ENCODE assay signal across 32 cellular contexts in the genomic region with DNA sequence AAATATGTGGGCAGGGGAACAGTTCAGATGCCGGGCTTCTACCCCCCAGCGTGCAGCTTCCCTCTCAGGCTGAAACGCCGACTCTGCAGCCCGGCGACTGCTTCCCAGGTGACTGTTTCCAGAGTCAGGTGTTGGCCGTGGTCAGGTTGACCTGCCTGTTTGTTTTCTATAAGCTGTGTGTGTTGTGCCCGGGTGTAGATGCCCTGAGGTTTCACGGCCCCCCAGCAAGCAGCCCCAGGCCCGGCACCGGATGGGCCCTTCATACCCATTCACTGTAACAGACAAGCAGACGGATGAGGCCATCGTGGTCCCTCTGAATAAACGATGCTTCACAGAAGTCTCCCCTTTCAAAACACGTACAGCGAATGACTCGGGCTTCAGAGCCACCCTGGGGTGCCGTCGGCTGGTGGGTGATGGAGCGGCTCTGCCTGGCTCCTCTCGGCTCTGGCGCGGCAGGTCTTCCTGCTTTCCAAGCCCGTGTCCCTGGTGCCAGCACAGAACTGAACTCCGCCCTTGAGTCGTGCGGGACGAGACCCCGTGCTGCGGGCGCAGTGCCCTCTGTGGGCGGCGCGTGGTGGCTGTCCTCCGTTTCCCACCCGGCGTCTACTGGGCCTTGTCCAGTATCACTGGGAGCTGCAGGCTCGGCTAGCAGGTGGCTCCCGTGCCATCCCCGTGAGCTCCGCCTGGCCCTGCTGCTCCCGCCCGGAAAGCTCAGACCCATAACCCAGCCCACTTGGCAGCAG. TPM values are rescaled to one million over a fixed set of nuclear protein-coding genes. Genes with fewer than 3 reads are reported as not detected.
DNase-seq lines count a peak whose midpoint lies in the region; ATAC-seq and TF ChIP-seq lines count a peak whose summit lies in the region.
"Had no signal": no experiment of that assay in that cellular context is flagged by ENCODE, and none has a peak within 500 bp of the region (broad histone marks: within the 10 kb centered on the region; RNA-seq: fewer than 3 reads in every experiment).

No MANE protein-coding gene starts in this region.

- H3K36me3 ChIP-seq in upper lobe of right lung: no peaks in the 10 kb centered on the region
- H3K36me3 ChIP-seq: breast epithelium, colonic mucosa, esophagus muscularis mucosa, pancreas, right atrium auricular region, thyroid gland had no signal

- no peaks in the 10 kb centered on the region for H3K4me1 Mint-ChIP-seq in activated naive CD8-positive, alpha-beta T cell treated with anti-CD3 and anti-CD28 coated beads, Interleukin-2, amount 10 ng/mL, durations not matched to agents 7 days and 5 days
- no peaks in the 10 kb centered on the region for H3K4me1 Mint-ChIP-seq in activated naive CD8-positive, alpha-beta T cell treated with anti-CD3 and anti-CD28 coated beads, Interleukin-2, amount 50 U/mL, for 24 hours
- H3K4me1 Mint-ChIP-seq: immature natural killer cell had no signal

- DNase-seq in activated naive CD8-positive, alpha-beta T cell treated with anti-CD3 and anti-CD28 coated beads, Interleukin-2, amount 10 ng/mL, durations not matched to agents 7 days and 5 days: peak; percentile 8
- DNase-seq in activated naive CD8-positive, alpha-beta T cell treated with anti-CD3 and anti-CD28 coated beads, Interleukin-2, amount 50 U/mL, for 24 hours: no peak
- peak; percentile 57 for DNase-seq in NCI-H1092 treated with DMSO at 0.1 percent for 48 hours (lab: John Stamatoyannopoulos, UW)
- DNase-seq in iPS-NIHi11 (ENCODE audit: low spot score): peak; percentile 62
- DNase-seq in upper lobe of right lung: peak; percentile 48
- no peak for DNase-seq in COR-L47 (lab: John Stamatoyannopoulos, UW)
- DNase-seq in stimulated activated CD4-positive, alpha-beta T cell treated with anti-CD3 and anti-CD28 coated beads, Interleukin-15, amount 100 ng/mL, for 24 hours: no peak
- DNase-seq: activated CD4-positive, alpha-beta T cell treated with anti-CD3 and anti-CD28 coated beads, Interleukin-2, amount 50 U/mL, for 48 hours; activated naive CD4-positive, alpha-beta T cell; amniotic stem cell; colonic mucosa; DMS79; foreskin melanocyte; GF-D8; immature natural killer cell; NCI-H1694 treated with DMSO at 0.1 percent for 48 hours; NCI-H748 treated with DMSO at 0.1 percent for 48 hours; Right ventricle myocardium superior; stimulated activated CD4-positive, alpha-beta T cell treated with anti-CD3 and anti-CD28 coated beads, Interleukin-12 subunit alpha, Interleukin-12 subunit beta, amount 100 ng/mL, for 4 hours; SW 1271; T1000; thyroid gland had no signal

- H3K27ac Mint-ChIP-seq in activated naive CD8-positive, alpha-beta T cell treated with anti-CD3 and anti-CD28 coated beads, Interleukin-2, amount 10 ng/mL, durations not matched to agents 7 days and 5 days: no peak overlapping the region
- H3K27ac Mint-ChIP-seq in activated naive CD8-positive, alpha-beta T cell treated with anti-CD3 and anti-CD28 coated beads, Interleukin-2, amount 50 U/mL, for 24 hours: no peak overlapping the region
- H3K27ac Mint-ChIP-seq: CD4-positive, alpha-beta T cell; immature natural killer cell; natural killer cell treated with Interleukin-12 subunit alpha and Interleukin-12 subunit beta and Interleukin-15 and Interleukin-18, amount 100 ng/mL, for 72 hours; stimulated activated naive CD8-positive, alpha-beta T cell treated with anti-CD3 and anti-CD28 coated beads, Interleukin-15, Interleukin-2, amounts not matched to agents 100 ng/mL and 50 ng/mL, for 24 hours had no signal

- no peak for TF ChIP-seq CTCF in upper lobe of right lung (IDR thresholded peaks at IDR 0.05)

- peaks cover 40% of the 10 kb centered on the region for H3K27me3 ChIP-seq in upper lobe of right lung

- no peaks in the 10 kb centered on the region for H3K9me3 Mint-ChIP-seq in activated naive CD8-positive, alpha-beta T cell treated with anti-CD3 and anti-CD28 coated beads, Interleukin-2, amount 10 ng/mL, durations not matched to agents 7 days and 5 days
- H3K9me3 Mint-ChIP-seq in activated naive CD8-positive, alpha-beta T cell treated with anti-CD3 and anti-CD28 coated beads, Interleukin-2, amount 50 U/mL, for 24 hours: no peaks in the 10 kb centered on the region
- H3K9me3 Mint-ChIP-seq: CD4-positive, alpha-beta T cell; immature natural killer cell; natural killer cell treated with Interleukin-12 subunit alpha and Interleukin-12 subunit beta and Interleukin-15 and Interleukin-18, amount 100 ng/mL, for 72 hours; stimulated activated naive CD8-positive, alpha-beta T cell treated with anti-CD3 and anti-CD28 coated beads, Interleukin-15, Interleukin-2, amounts not matched to agents 100 ng/mL and 50 ng/mL, for 24 hours had no signal

- H3K27me3 Mint-ChIP-seq in activated naive CD8-positive, alpha-beta T cell treated with anti-CD3 and anti-CD28 coated beads, Interleukin-2, amount 10 ng/mL, durations not matched to agents 7 days and 5 days: peaks cover 18% of the 10 kb centered on the region
- peaks cover 28% of the 10 kb centered on the region for H3K27me3 Mint-ChIP-seq in activated naive CD8-positive, alpha-beta T cell treated with anti-CD3 and anti-CD28 coated beads, Interleukin-2, amount 50 U/mL, for 24 hours

- H3K9me3 ChIP-seq in upper lobe of right lung: no peaks in the 10 kb centered on the region
- H3K9me3 ChIP-seq: breast epithelium, colonic mucosa, esophagus muscularis mucosa, pancreas, right atrium auricular region, thyroid gland had no signal

- H3K36me3 Mint-ChIP-seq in activated naive CD8-positive, alpha-beta T cell treated with anti-CD3 and anti-CD28 coated beads, Interleukin-2, amount 10 ng/mL, durations not matched to agents 7 days and 5 days: no peaks in the 10 kb centered on the region
- no peaks in the 10 kb centered on the region for H3K36me3 Mint-ChIP-seq in activated naive CD8-positive, alpha-beta T cell treated with anti-CD3 and anti-CD28 coated beads, Interleukin-2, amount 50 U/mL, for 24 hours (ENCODE audit: low read depth)
- H3K36me3 Mint-ChIP-seq: immature natural killer cell; natural killer cell treated with Interleukin-12 subunit alpha and Interleukin-12 subunit beta and Interleukin-15 and Interleukin-18, amount 100 ng/mL, for 72 hours had no signal

- H3K4me1 ChIP-seq in upper lobe of right lung: no peaks in the 10 kb centered on the region
- H3K4me1 ChIP-seq: colonic mucosa, pancreas had no signal

- ATAC-seq in activated naive CD8-positive, alpha-beta T cell treated with anti-CD3 and anti-CD28 coated beads, Interleukin-2, amount 10 ng/mL, durations not matched to agents 7 days and 5 days (ENCODE audit: low read depth): no peak
- no peak for ATAC-seq in activated naive CD8-positive, alpha-beta T cell treated with anti-CD3 and anti-CD28 coated beads, Interleukin-2, amount 50 U/mL, for 24 hours
- ATAC-seq in upper lobe of right lung (no peak), GM18867 (IDR thresholded peaks at IDR 0.05; ENCODE audit: unreplicated experiment) (no peak)
- ATAC-seq: natural killer cell treated with Interleukin-12 subunit alpha and Interleukin-12 subunit beta and Interleukin-15 and Interleukin-18, amount 100 ng/mL, for 72 hours; pancreas had no signal

- intact Hi-C loops in upper lobe of right lung (cut with DNase I): no loop called here

- no peak overlapping the region for H3K4me3 ChIP-seq in upper lobe of right lung
- H3K4me3 ChIP-seq: breast epithelium, colonic mucosa, esophagus muscularis mucosa, pancreas, right atrium auricular region, thyroid gland had no signal

- POLR2A ChIA-PET in activated naive CD8-positive, alpha-beta T cell treated with anti-CD3 and anti-CD28 coated beads, Interleukin-2, amount 10 ng/mL, durations not matched to agents 7 days and 5 days (lab: Charles Lee): no interaction called here

- no peak overlapping the region for H3K27ac ChIP-seq in upper lobe of right lung
- H3K27ac ChIP-seq: breast epithelium, colonic mucosa, esophagus muscularis mucosa, pancreas, right atrium auricular region, thyroid gland had no signal

- H3K4me3 Mint-ChIP-seq in activated naive CD8-positive, alpha-beta T cell treated with anti-CD3 and anti-CD28 coated beads, Interleukin-2, amount 10 ng/mL, durations not matched to agents 7 days and 5 days: no peak overlapping the region
- no peak overlapping the region for H3K4me3 Mint-ChIP-seq in activated naive CD8-positive, alpha-beta T cell treated with anti-CD3 and anti-CD28 coated beads, Interleukin-2, amount 50 U/mL, for 24 hours
- H3K4me3 Mint-ChIP-seq: CD4-positive, alpha-beta T cell; immature natural killer cell; natural killer cell treated with Interleukin-12 subunit alpha and Interleukin-12 subunit beta and Interleukin-15 and Interleukin-18, amount 100 ng/mL, for 72 hours; stimulated activated naive CD8-positive, alpha-beta T cell treated with anti-CD3 and anti-CD28 coated beads, Interleukin-15, Interleukin-2, amounts not matched to agents 100 ng/mL and 50 ng/mL, for 24 hours had no signal

RNA-seq across cellular contexts. Expression of gene KCNG2, which starts 15.0 kb away (rescaled TPM):
- not detected for total RNA-seq in activated naive CD8-positive, alpha-beta T cell treated with anti-CD3 and anti-CD28 coated beads, Interleukin-2, amount 10 ng/mL, durations not matched to agents 7 days and 5 days
- total RNA-seq in upper lobe of right lung: 0.46 TPM
- total RNA-seq: CD4-positive, alpha-beta T cell; HT1080; natural killer cell treated with Interleukin-12 subunit alpha and Interleukin-12 subunit beta and Interleukin-15 and Interleukin-18, amount 100 ng/mL, for 72 hours; OCI-LY7; right atrium auricular region; Right ventricle myocardium superior had no signal

Comparison
In these comparisons a context has a peak if more than half of its experiments do, and no peak if none do; other contexts are left out.
1. DNase-seq: peak in activated naive CD8-positive, alpha-beta T cell treated with anti-CD3 and anti-CD28 coated beads, Interleukin-2, amount 10 ng/mL, durations not matched to agents 7 days and 5 days (single experiment), NCI-H1092 treated with DMSO at 0.1 percent for 48 hours (single experiment), iPS-NIHi11 (single experiment) and upper lobe of right lung (single experiment); none in activated naive CD8-positive, alpha-beta T cell treated with anti-CD3 and anti-CD28 coated beads, Interleukin-2, amount 50 U/mL, for 24 hours (single experiment), COR-L47 (single experiment) and stimulated activated CD4-positive, alpha-beta T cell treated with anti-CD3 and anti-CD28 coated beads, Interleukin-15, amount 100 ng/mL, for 24 hours (single experiment).